Comparison of ENCODE assay signal across 8 cellular contexts in the genomic region with DNA sequence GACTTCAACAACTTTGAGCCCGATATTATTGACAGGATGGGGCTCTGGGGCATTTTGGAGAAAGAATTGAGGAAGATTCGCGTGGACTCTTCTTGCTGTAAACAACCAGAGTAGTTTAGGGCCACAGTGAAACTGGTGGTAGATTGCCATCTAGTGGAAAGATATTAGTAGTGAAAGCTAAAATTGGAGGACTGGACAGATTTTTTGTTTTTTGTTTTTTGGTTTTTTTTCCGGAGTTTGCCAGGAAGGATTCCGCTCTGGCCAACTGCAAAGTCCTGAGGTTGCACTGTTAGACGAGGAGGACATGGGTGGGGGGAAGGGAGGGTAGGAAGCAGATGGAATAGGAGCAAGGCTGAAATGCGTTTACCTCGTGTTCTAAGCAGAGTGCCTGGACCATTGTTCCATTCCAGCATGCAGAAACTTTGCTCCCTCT. TPM values are rescaled to one million over a fixed set of nuclear protein-coding genes. Genes with fewer than 3 reads are reported as not detected.
DNase-seq lines count a peak whose midpoint lies in the region; ATAC-seq lines count a peak whose summit lies in the region.

No MANE protein-coding gene starts in this region.

- peak; percentile 76 for ATAC-seq in activated T-cell treated with anti-CD3 and anti-CD28 coated beads, Interleukin-2, amount 50 U/mL, for 72 hours (replicated peaks in 1 of 2)
- ATAC-seq in GM21717 (IDR thresholded peaks at IDR 0.05; ENCODE audit: unreplicated experiment) (peak; percentile 74), esophagus mucosa (peak; percentile 73), naive B cell (ENCODE audit: low read depth in 2 of 2) (peak; percentile 60 to 74)

- H3K4me1 Mint-ChIP-seq in activated T-cell treated with anti-CD3 and anti-CD28 coated beads, Interleukin-2, amount 50 U/mL, for 72 hours (ENCODE audit: low read depth), result peaks cover under 1% of the 10 kb centered on the region
- H3K4me1 Mint-ChIP-seq in naive B cell, result peaks cover 3 to 6% (median 6%) of the 10 kb centered on the region in 3 donors

- H3K27me3 Mint-ChIP-seq in activated T-cell treated with anti-CD3 and anti-CD28 coated beads, Interleukin-2, amount 50 U/mL, for 72 hours (ENCODE audit: low read depth), result no peaks in the 10 kb centered on the region
- H3K27me3 Mint-ChIP-seq in naive B cell, result peaks cover 0 to 9% (median 9%) of the 10 kb centered on the region in 3 donors

- peak; percentile 16 to 28 for DNase-seq in activated T-cell treated with anti-CD3 and anti-CD28 coated beads, Interleukin-2, amount 50 U/mL, for 72 hours
- no peak for DNase-seq in activated T-cell treated with anti-CD3 and anti-CD28 coated beads, Interleukin-2, amount 50 U/mL, for 48 hours
- DNase-seq in LHCN-M2 (ENCODE audit: low read depth) (peak; percentile 56), SW480 (ENCODE audit: low spot score) (peak; percentile 52), naive B cell (peak; percentile 52), DMS153 treated with DMSO at 0.1 percent for 48 hours (lab: John Stamatoyannopoulos, UW; ENCODE audit: unreplicated experiment) (no peak)

- no peaks in the 10 kb centered on the region for H3K9me3 Mint-ChIP-seq in activated T-cell treated with anti-CD3 and anti-CD28 coated beads, Interleukin-2, amount 50 U/mL, for 72 hours
- H3K9me3 Mint-ChIP-seq in naive B cell, result no peaks in the 10 kb centered on the region

- no peak overlapping the region for H3K27ac Mint-ChIP-seq in activated T-cell treated with anti-CD3 and anti-CD28 coated beads, Interleukin-2, amount 50 U/mL, for 72 hours
- no peak overlapping the region for H3K27ac Mint-ChIP-seq in naive B cell

- no peaks in the 10 kb centered on the region for H3K36me3 Mint-ChIP-seq in activated T-cell treated with anti-CD3 and anti-CD28 coated beads, Interleukin-2, amount 50 U/mL, for 72 hours (ENCODE audit: insufficient read depth in 2 of 2)
- no peaks in the 10 kb centered on the region for H3K36me3 Mint-ChIP-seq in naive B cell

- H3K4me3 Mint-ChIP-seq in activated T-cell treated with anti-CD3 and anti-CD28 coated beads, Interleukin-2, amount 50 U/mL, for 72 hours, result peak overlapping the region; percentile 51 to 73
- peak overlapping the region in 3 of 8 donors; percentile 2 to 61 (median 16) for H3K4me3 Mint-ChIP-seq in naive B cell

RNA-seq across cellular contexts. Expression of a gene that starts 11.7 kb away (rescaled TPM):
- total RNA-seq in activated T-cell treated with anti-CD3 and anti-CD28 coated beads, Interleukin-2, amount 50 U/mL, for 72 hours, result not detected
- total RNA-seq in LHCN-M2 (2014; rRNA removed), result not detected in 2 replicates
- not detected for polyA plus RNA-seq in LHCN-M2 (2012)
- not detected for total RNA-seq in esophagus mucosa
- not detected for polyA plus RNA-seq in naive B cell (ENCODE audit: low read depth in 6 of 6)

RNA-seq across cellular contexts. Expression of a gene that starts 36.6 kb away (rescaled TPM):
- total RNA-seq in activated T-cell treated with anti-CD3 and anti-CD28 coated beads, Interleukin-2, amount 50 U/mL, for 72 hours, result 10 to 100 TPM; 13.4 to 16.8 TPM
- total RNA-seq in LHCN-M2 (2014; rRNA removed) (1.3 and 1.5 TPM in 2 replicates), esophagus mucosa (47.0 TPM)
- 2.7 TPM for polyA plus RNA-seq in LHCN-M2 (2012)
- polyA plus RNA-seq in naive B cell (ENCODE audit: low read depth in 6 of 6), result 1 to 10 TPM in 5 of 6 donors, not detected in 1; 1.3 to 5.7 (median 1.9) TPM

Comparison
In these comparisons a context has a peak if more than half of its experiments do, and no peak if none do; other contexts are left out.
1. DNase-seq: peak in activated T-cell treated with anti-CD3 and anti-CD28 coated beads, Interleukin-2, amount 50 U/mL, for 72 hours (2 of 2), LHCN-M2 (single experiment), SW480 (single experiment) and naive B cell (single experiment); none in activated T-cell treated with anti-CD3 and anti-CD28 coated beads, Interleukin-2, amount 50 U/mL, for 48 hours (0 of 2) and DMS153 treated with DMSO at 0.1 percent for 48 hours (single experiment).
2. Peak in every context shown above with its lines, with median percentiles within 50 percentile points of each other: ATAC-seq.